ENCODE assay signal across 8 cellular contexts in the genomic region with DNA sequence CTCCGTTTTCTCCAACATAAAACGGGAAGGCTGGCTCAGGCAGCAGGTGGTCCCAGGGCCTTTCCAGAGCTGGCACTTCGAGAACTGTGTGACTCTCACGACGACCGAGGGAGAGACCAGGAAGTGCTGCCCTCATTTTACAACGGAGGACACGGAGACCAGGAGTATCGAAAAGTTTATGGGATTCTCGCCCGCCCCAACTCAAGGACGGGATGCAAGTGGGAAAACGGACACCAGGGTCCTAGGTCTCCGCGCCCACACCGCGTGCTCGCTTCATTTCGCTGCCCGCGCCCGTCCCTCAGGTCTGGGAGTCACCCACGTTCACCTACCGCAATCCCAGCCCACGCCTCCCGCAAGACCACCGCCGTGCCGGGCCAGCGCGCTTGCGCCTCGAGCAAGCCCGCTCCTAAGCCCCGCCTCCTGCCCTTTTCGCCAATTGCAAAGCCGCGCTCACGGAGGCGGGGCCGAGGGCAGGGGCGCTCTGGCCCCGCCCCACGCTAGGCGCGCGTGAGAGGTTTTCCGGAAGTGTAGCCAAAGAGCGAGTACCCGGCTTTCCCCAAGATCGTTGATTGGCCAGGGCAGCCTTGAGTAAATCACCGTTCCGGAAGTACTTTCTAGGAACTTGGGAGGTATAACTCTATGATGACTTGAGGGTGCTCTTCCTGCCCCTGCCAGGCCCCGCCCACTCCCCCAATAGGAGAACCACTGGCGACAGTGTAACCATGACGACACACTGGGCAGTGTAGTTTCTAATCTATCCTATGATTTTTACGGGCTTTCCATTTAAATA. TPM values are rescaled to one million over a fixed set of nuclear protein-coding genes. Genes with fewer than 3 reads are reported as not detected.
A peak's percentile ranks its signal among the peaks of the same experiment; 100 is the strongest.
DNase-seq lines count a peak whose midpoint lies in the region; ATAC-seq and TF ChIP-seq lines count a peak whose summit lies in the region.

A gene (minus strand): TSS at position 392 of the 790 bp plus-strand sequence. CDS start 5,362 bp downstream, outside the sequence.

- peak within 1 kb of the TSS; percentile 76 to 91 (median 80) for H3K4me3 ChIP-seq in esophagus muscularis mucosa
- peak within 1 kb of the TSS; percentile 48 to 98 for H3K4me3 ChIP-seq in muscle layer of colon (ENCODE audit: low read depth in 1 of 2, low read length in 2 of 2)

- H3K27ac ChIP-seq in esophagus muscularis mucosa (replicated peaks in 1 of 4) (peak within 1 kb of the TSS; percentile 71 to 85 (median 76)), muscle layer of colon (ENCODE audit: low read depth, low read length) (peak within 1 kb of the TSS; percentile 47)

- peak; percentile 96 for ATAC-seq in GM21737 (IDR thresholded peaks at IDR 0.05; ENCODE audit: unreplicated experiment)

- H3K9ac ChIP-seq in muscle layer of colon (ENCODE audit: low read length) = peak within 1 kb of the TSS; percentile 77

- WGBS in esophagus muscularis mucosa = under 1% methylated on average over 40 of the region's 57 CpGs

- H3K36me3 ChIP-seq in esophagus muscularis mucosa (no peaks in the 10 kb centered on the region), muscle layer of colon (ENCODE audit: insufficient read depth, low read length) (no peaks in the 10 kb centered on the region)

- H3K4me1 ChIP-seq in esophagus muscularis mucosa (peaks cover 6 to 23% (median 18%) of the 10 kb centered on the region in 4 donors), muscle layer of colon (ENCODE audit: insufficient read depth, low read length) (peaks cover 12% of the 10 kb centered on the region)

- TF ChIP-seq CTCF in esophagus muscularis mucosa (IDR thresholded peaks at IDR 0.05) = peak in 1 of 3 experiments; percentile 22

- H3K9me3 ChIP-seq in esophagus muscularis mucosa (no peaks in the 10 kb centered on the region), muscle layer of colon (ENCODE audit: low read length) (no peaks in the 10 kb centered on the region)

- H3K27me3 ChIP-seq in esophagus muscularis mucosa = no peaks in the 10 kb centered on the region
- H3K27me3 ChIP-seq in muscle layer of colon (ENCODE audit: control insufficient read depth in 1 of 2, insufficient read depth in 2 of 2, low read length in 2 of 2) = no peaks in the 10 kb centered on the region

- TF ChIP-seq EP300 in esophagus muscularis mucosa (IDR thresholded peaks at IDR 0.05) = no peak

- intact Hi-C loops in esophagus muscularis mucosa (cut with DNase I) = no loop called here

- peak; percentile 59 for TF ChIP-seq POLR2A in esophagus muscularis mucosa (IDR thresholded peaks at IDR 0.05; ENCODE audit: low read depth)

- peak; percentile 99 for DNase-seq in DMS79 (lab: John Stamatoyannopoulos, UW)
- peak; percentile 99 for DNase-seq in KG1 (lab: John Stamatoyannopoulos, UW)
- peak; percentile 96 to 97 for DNase-seq in activated T-cell treated with anti-CD3 and anti-CD28 coated beads, Interleukin-2, amount 50 U/mL, for 48 hours
- DNase-seq in esophagus muscularis mucosa (ENCODE audit: extremely low spot score) = peak; percentile 98
- DNase-seq in stimulated activated CD8-positive, alpha-beta memory T cell treated with anti-CD3 and anti-CD28 coated beads, Interleukin-7, amount 100 ng/mL, for 1 hour (ENCODE audit: low read depth in 2 of 2) = peak; percentile 85 to 90

TF ChIP-seq in PFSK-1, 5 proteins besides CTCF, POLR2A, EP300 and RAD21:
- TF ChIP-seq, protein P1, sequence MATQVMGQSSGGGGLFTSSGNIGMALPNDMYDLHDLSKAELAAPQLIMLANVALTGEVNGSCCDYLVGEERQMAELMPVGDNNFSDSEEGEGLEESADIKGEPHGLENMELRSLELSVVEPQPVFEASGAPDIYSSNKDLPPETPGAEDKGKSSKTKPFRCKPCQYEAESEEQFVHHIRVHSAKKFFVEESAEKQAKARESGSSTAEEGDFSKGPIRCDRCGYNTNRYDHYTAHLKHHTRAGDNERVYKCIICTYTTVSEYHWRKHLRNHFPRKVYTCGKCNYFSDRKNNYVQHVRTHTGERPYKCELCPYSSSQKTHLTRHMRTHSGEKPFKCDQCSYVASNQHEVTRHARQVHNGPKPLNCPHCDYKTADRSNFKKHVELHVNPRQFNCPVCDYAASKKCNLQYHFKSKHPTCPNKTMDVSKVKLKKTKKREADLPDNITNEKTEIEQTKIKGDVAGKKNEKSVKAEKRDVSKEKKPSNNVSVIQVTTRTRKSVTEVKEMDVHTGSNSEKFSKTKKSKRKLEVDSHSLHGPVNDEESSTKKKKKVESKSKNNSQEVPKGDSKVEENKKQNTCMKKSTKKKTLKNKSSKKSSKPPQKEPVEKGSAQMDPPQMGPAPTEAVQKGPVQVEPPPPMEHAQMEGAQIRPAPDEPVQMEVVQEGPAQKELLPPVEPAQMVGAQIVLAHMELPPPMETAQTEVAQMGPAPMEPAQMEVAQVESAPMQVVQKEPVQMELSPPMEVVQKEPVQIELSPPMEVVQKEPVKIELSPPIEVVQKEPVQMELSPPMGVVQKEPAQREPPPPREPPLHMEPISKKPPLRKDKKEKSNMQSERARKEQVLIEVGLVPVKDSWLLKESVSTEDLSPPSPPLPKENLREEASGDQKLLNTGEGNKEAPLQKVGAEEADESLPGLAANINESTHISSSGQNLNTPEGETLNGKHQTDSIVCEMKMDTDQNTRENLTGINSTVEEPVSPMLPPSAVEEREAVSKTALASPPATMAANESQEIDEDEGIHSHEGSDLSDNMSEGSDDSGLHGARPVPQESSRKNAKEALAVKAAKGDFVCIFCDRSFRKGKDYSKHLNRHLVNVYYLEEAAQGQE (IDR thresholded peaks at IDR 0.05; ENCODE audit: insufficient read depth in 1 of 2, low read depth in 2 of 2, low read length in 2 of 2) = 0 out of 4 replicates have a peak, but pooled peaks of 1 of the 2 experiments have one; percentile 15
- TF ChIP-seq TAF1 (IDR thresholded peaks at IDR 0.05; ENCODE audit: borderline replicate concordance, insufficient read depth, low read length) = peak; percentile 47; the same call in 1 of the 2 replicates
- peak; percentile 78 for TF ChIP-seq POLR2AphosphoS5 (IDR thresholded peaks at IDR 0.05; ENCODE audit: low read depth, low read length)
- TF ChIP-seq FOXP2 (optimal IDR thresholded peaks at IDR 0.05; ENCODE audit: borderline replicate concordance, extremely low read depth, extremely low read length, insufficient read depth) = peak; percentile 46
- TF ChIP-seq SIN3A (IDR thresholded peaks at IDR 0.05; ENCODE audit: borderline replicate concordance, insufficient read depth, low read length) = 0 out of 2 replicates have a peak, but pooled peaks have one; percentile 58

RNA-seq across cellular contexts. Expression of the gene that starts here (rescaled TPM):
- polyA plus RNA-seq in PFSK-1 (2012; ENCODE audit: insufficient read length, low read depth) = 8.9 TPM
- 1 to 10 TPM; 4.0 to 7.5 (median 5.7) TPM for total RNA-seq in esophagus muscularis mucosa

Comparison
In these comparisons a context has a peak if more than half of its experiments do, and no peak if none do; other contexts are left out.
1. Peak in every context shown above with its lines: DNase-seq, ATAC-seq, H3K4me3 ChIP-seq and H3K27ac ChIP-seq.